8 cellular contexts compared by ENCODE assay signal in the genomic region with DNA sequence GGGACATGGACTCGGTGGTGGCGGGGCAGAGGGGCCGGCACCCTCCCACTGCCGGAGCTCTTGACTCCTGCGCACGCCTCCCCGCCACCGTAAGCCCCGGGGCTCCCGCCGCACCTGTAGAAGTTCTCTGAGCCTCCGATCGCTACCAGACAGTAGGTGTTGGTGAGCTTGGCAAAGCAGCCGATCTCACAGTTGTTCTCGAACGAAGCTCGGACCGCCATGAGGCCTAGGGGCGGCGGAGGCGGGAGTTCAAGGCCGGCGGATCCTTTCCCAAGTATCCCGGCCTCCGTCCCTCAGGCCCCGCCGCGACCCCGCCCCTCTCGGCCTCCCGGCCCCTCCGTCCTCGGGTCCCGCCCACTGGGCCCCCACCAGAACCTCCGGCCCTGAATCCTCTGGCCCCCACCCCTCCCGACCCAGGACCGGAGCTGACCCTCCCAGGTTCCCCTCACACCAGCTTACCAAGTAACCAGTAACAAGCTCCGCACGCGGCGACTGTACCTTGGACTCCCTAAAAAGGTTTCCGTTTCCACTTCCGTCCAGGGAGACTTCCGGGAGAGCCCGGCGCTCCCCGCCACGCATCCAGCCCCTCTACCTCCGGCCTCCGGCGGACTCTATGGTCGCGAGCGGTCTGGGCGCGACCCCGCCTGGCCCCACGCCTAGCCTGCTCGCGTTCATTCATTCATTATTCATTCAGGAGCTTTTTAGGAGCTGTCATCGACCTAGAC.
DNase-seq lines count a peak whose midpoint lies in the region; ATAC-seq and TF ChIP-seq lines count a peak whose summit lies in the region.

Gene EIF6, minus strand, starts transcription at position 506 of the 725 bp plus-strand sequence. Its CDS starts 285 bp downstream, at position 221.

- H3K4me3 ChIP-seq in GM08714 (ENCODE audit: low read length) (peak within 1 kb of the TSS; percentile 69), astrocyte of the cerebellum (ENCODE audit: low read depth, low read length) (peak within 1 kb of the TSS; percentile 85)

- peak; percentile 84 for ATAC-seq in HG02759 (IDR thresholded peaks at IDR 0.05; ENCODE audit: unreplicated experiment)
- no peak for ATAC-seq in HG03457 (IDR thresholded peaks at IDR 0.05; ENCODE audit: unreplicated experiment)

- no peak for TF ChIP-seq CTCF in astrocyte of the cerebellum (IDR thresholded peaks at IDR 0.05; ENCODE audit: low read depth, low read length, missing control alignments)

- peak; percentile 86 for DNase-seq in NCI-H2029 (lab: John Stamatoyannopoulos, UW)
- DNase-seq in T-helper 22 cell (ENCODE audit: low read depth): peak; percentile 36
- peak; percentile 63 for DNase-seq in astrocyte of the cerebellum (ENCODE audit: low read depth)
- peak; percentile 50 to 64 for DNase-seq in hippocampal formation (lab: John Stamatoyannopoulos, UW)
- peak; percentile 95 for DNase-seq in retina

- in situ Hi-C loops in astrocyte of the cerebellum (cut with HindIII; ENCODE audit: low sequenced_read_pairs): no loop called here

Comparison
In these comparisons a context has a peak if more than half of its experiments do, and no peak if none do; other contexts are left out.
1. DNase-seq: peak in every context shown above with its lines; median percentile 95 in retina; 86 in NCI-H2029; 63 in astrocyte of the cerebellum; 57 in hippocampal formation; 36 in T-helper 22 cell.